In genomic region chr5:171420429-171421231, GRCh38 we compare ENCODE assay signal across 8 cellular contexts. TPM values are rescaled to one million over a fixed set of nuclear protein-coding genes. Genes with fewer than 3 reads are reported as not detected.
DNase-seq lines count a peak whose midpoint lies in the region; ATAC-seq and TF ChIP-seq lines count a peak whose summit lies in the region.

No MANE protein-coding gene starts in this region.

- peak overlapping the region; percentile 32; the same call in 1 of the 2 replicates for H3K4me3 ChIP-seq in HEK293 (ENCODE audit: low read depth, low read length)
- peak overlapping the region; percentile 53 for H3K4me3 ChIP-seq in neural progenitor cell

- DNase-seq in activated B cell treated with CpG ODN at 0.5 μM for 24 hours (no peak), germinal center (ENCODE audit: low spot score) (peak; percentile 15), neural progenitor cell (ENCODE audit: low spot score) (peak; percentile 53), NCI-H510A treated with DMSO at 0.1 percent for 48 hours (lab: John Stamatoyannopoulos, UW) (no peak), RKO (ENCODE audit: low spot score) (no peak), SHP77 (lab: John Stamatoyannopoulos, UW) (no peak), H4 (ENCODE audit: low spot score) (no peak)

- H3K9me3 ChIP-seq in HEK293 (ENCODE audit: control insufficient read depth, insufficient read depth, low read depth, low read length) (no peaks in the 10 kb centered on the region), neural progenitor cell (ENCODE audit: low read depth) (no peaks in the 10 kb centered on the region)

- CTCF ChIA-PET in HEK293 (lab: Yijun Ruan, JAX) (interaction anchor here (0.6 to 1.1 kb wide), 4 partner anchors 8 to 611 kb away, joined by 3 read pairs; no protein-coding TSS in a partner anchor), activated B cell treated with CpG ODN at 0.5 μM for 24 hours (lab: Charles Lee) (no interaction called here)

- no peaks in the 10 kb centered on the region for H3K36me3 ChIP-seq in HEK293 (ENCODE audit: control insufficient read depth in 2 of 2, insufficient read depth in 1 of 2, low read length in 2 of 2)
- H3K36me3 ChIP-seq in neural progenitor cell, result no peaks in the 10 kb centered on the region

- ATAC-seq in activated B cell treated with CpG ODN at 0.5 μM for 24 hours (ENCODE audit: low read depth), result no peak

- H3K4me2 ChIP-seq in neural progenitor cell, result peak overlapping the region; percentile 90

- POLR2A ChIA-PET in HEK293 (lab: Yijun Ruan, JAX) (no interaction called here), activated B cell treated with CpG ODN at 0.5 μM for 24 hours (lab: Charles Lee) (no interaction called here)

- H3K4me3 Mint-ChIP-seq in activated B cell treated with CpG ODN at 0.5 μM for 24 hours (peak overlapping the region; percentile 76), neural progenitor cell (peak overlapping the region; percentile 89)

- H4K20me1 ChIP-seq in neural progenitor cell (ENCODE audit: low read depth), result peaks cover 70% of the 10 kb centered on the region

- intact Hi-C loops in activated B cell treated with CpG ODN at 0.5 μM for 24 hours (cut with micrococcal nuclease), result no loop called here

- H3K4me1 ChIP-seq in HEK293 (ENCODE audit: control insufficient read depth, insufficient read depth, low read length) (peaks cover 2% of the 10 kb centered on the region; the same call in 1 of the 2 replicates), neural progenitor cell (peaks cover 22% of the 10 kb centered on the region)

- no peak overlapping the region for H3K27ac Mint-ChIP-seq in activated B cell treated with CpG ODN at 0.5 μM for 24 hours
- H3K27ac Mint-ChIP-seq in neural progenitor cell, result peak overlapping the region; percentile 67

- peaks cover 50% of the 10 kb centered on the region for H3F3A ChIP-seq in neural progenitor cell (ENCODE audit: low read depth)

- H2AFZ ChIP-seq in neural progenitor cell (replicated peaks), result no peak overlapping the region

- H3K27me3 Mint-ChIP-seq in activated B cell treated with CpG ODN at 0.5 μM for 24 hours (peaks cover 23% of the 10 kb centered on the region), neural progenitor cell (ENCODE audit: insufficient read depth, low read depth) (peaks cover 14% of the 10 kb centered on the region)

- H3K4me1 Mint-ChIP-seq in activated B cell treated with CpG ODN at 0.5 μM for 24 hours, result peaks cover 20% of the 10 kb centered on the region
- H3K4me1 Mint-ChIP-seq in neural progenitor cell, result peaks cover 49% of the 10 kb centered on the region

- no peak for TF ChIP-seq CTCF in HEK293 (tag by site-specific recombination; IDR thresholded peaks at IDR 0.05)
- TF ChIP-seq CTCF in activated B cell treated with CpG ODN at 0.5 μM for 24 hours (IDR thresholded peaks at IDR 0.05), result no peak
- TF ChIP-seq CTCF in neural progenitor cell (IDR thresholded peaks at IDR 0.05), result no peak

- H3K9ac ChIP-seq in neural progenitor cell, result no peak overlapping the region

- peaks cover 48% of the 10 kb centered on the region for H3K27me3 ChIP-seq in neural progenitor cell

- no peak overlapping the region for H3K27ac ChIP-seq in HEK293 (ENCODE audit: extremely low read depth, low read depth, low read length)
- H3K27ac ChIP-seq in neural progenitor cell, result no peak overlapping the region

- H3K9me3 Mint-ChIP-seq in activated B cell treated with CpG ODN at 0.5 μM for 24 hours, result no peaks in the 10 kb centered on the region
- no peaks in the 10 kb centered on the region for H3K9me3 Mint-ChIP-seq in neural progenitor cell

- H3K79me2 ChIP-seq in neural progenitor cell (ENCODE audit: low read depth), result no peaks in the 10 kb centered on the region

- H3K36me3 Mint-ChIP-seq in activated B cell treated with CpG ODN at 0.5 μM for 24 hours (ENCODE audit: low read depth) (no peaks in the 10 kb centered on the region), neural progenitor cell (peaks cover 2% of the 10 kb centered on the region)

TF ChIP-seq in HEK293, 187 proteins besides CTCF, POLR2A, EP300 and RAD21:
- no peak for TF ChIP-seq KLF17 (tag by site-specific recombination; IDR thresholded peaks at IDR 0.05)
- no peak for TF ChIP-seq ELK4 (IDR thresholded peaks at IDR 0.05; ENCODE audit: borderline replicate concordance, low read depth, low read length)
- TF ChIP-seq ZBTB20 (tag by site-specific recombination; IDR thresholded peaks at IDR 0.05), result no peak
- TF ChIP-seq ZNF791 (tag by site-specific recombination; IDR thresholded peaks at IDR 0.05), result no peak

RNA-seq across cellular contexts. Expression of gene FGF18, which starts 1.2 kb away (rescaled TPM):
- total RNA-seq in activated B cell treated with CpG ODN at 0.5 μM for 24 hours, result 0.15 TPM in 1 of 2 replicates, not detected in the other
- 0.06 and 0.22 TPM in 2 replicates for total RNA-seq in neural progenitor cell (ENCODE audit: low replicate concordance)
- total RNA-seq in H4 (2014; rRNA removed; shearing (Covaris generic)), result not detected in 2 replicates

RNA-seq across cellular contexts. Expression of gene NPM1, which starts 33.0 kb away (rescaled TPM):
- 1,505 and 1,563 TPM in 2 replicates for total RNA-seq in activated B cell treated with CpG ODN at 0.5 μM for 24 hours
- total RNA-seq in neural progenitor cell (ENCODE audit: low replicate concordance), result 2,155 and 3,685 TPM in 2 replicates
- total RNA-seq in H4 (2014; rRNA removed; shearing (Covaris generic)), result 2,050 and 2,786 TPM in 2 replicates

Comparison
In these comparisons a context has a peak if more than half of its experiments do, and no peak if none do; other contexts are left out.
1. DNase-seq: peak in germinal center (single experiment) and neural progenitor cell (single experiment); none in activated B cell treated with CpG ODN at 0.5 μM for 24 hours (single experiment), NCI-H510A treated with DMSO at 0.1 percent for 48 hours (single experiment), RKO (single experiment), SHP77 (0 of 2) and H4 (single experiment).